ENCODE assay signal across 16 cellular contexts in genomic region chr5:108146222-108146621, GRCh38.
DNase-seq lines count a peak whose midpoint lies in the region; ATAC-seq and TF ChIP-seq lines count a peak whose summit lies in the region.
"Had no signal": no experiment of that assay in that cellular context is flagged by ENCODE, and none has a peak within 500 bp of the region (broad histone marks: within the 10 kb centered on the region; RNA-seq: fewer than 3 reads in every experiment).

No MANE protein-coding gene starts in this region.

- no peak for DNase-seq in activated naive CD8-positive, alpha-beta T cell treated with anti-CD3 and anti-CD28 coated beads for 36 hours
- DNase-seq in activated naive CD8-positive, alpha-beta T cell treated with anti-CD3 and anti-CD28 coated beads, Interleukin-2, amount 50 U/mL, for 24 hours = no peak
- DNase-seq in WTC11 (ENCODE audit: low spot score) = no peak
- DNase-seq in endothelial cell (ENCODE audit: low spot score) = no peak
- no peak for DNase-seq in gastrocnemius medialis
- DNase-seq in CD4-positive, alpha-beta memory T cell = no peak
- DNase-seq: C1 segment of cervical spinal cord; CD8-positive, alpha-beta T cell; COR-L47; DMS153; DMS79 treated with DMSO at 0.1 percent for 48 hours; GDM1; GM23248 had no signal

- H3K27me3 ChIP-seq in gastrocnemius medialis = no peaks in the 10 kb centered on the region
- H3K27me3 ChIP-seq in CD4-positive, alpha-beta memory T cell (ENCODE audit: insufficient read depth, low read length) = no peaks in the 10 kb centered on the region

- no peak for TF ChIP-seq POLR2A in gastrocnemius medialis (IDR thresholded peaks at IDR 0.05)

- H3K36me3 Mint-ChIP-seq in activated naive CD8-positive, alpha-beta T cell treated with anti-CD3 and anti-CD28 coated beads for 36 hours = peaks cover 6% of the 10 kb centered on the region
- H3K36me3 Mint-ChIP-seq in activated naive CD8-positive, alpha-beta T cell treated with anti-CD3 and anti-CD28 coated beads, Interleukin-2, amount 50 U/mL, for 24 hours (ENCODE audit: low read depth) = peaks cover 11% of the 10 kb centered on the region
- H3K36me3 Mint-ChIP-seq in WTC11 (no peaks in the 10 kb centered on the region), endothelial cell (ENCODE audit: low read depth, unreplicated experiment) (no peaks in the 10 kb centered on the region)
- H3K36me3 Mint-ChIP-seq in CD4-positive, alpha-beta memory T cell = peaks cover 15 to 29% of the 10 kb centered on the region in 2 donors

- H3K36me3 ChIP-seq in gastrocnemius medialis = no peaks in the 10 kb centered on the region
- H3K36me3 ChIP-seq in CD4-positive, alpha-beta memory T cell (ENCODE audit: insufficient read depth, low read length) = no peaks in the 10 kb centered on the region

- H3K27me3 Mint-ChIP-seq in activated naive CD8-positive, alpha-beta T cell treated with anti-CD3 and anti-CD28 coated beads for 36 hours = no peaks in the 10 kb centered on the region
- no peaks in the 10 kb centered on the region for H3K27me3 Mint-ChIP-seq in activated naive CD8-positive, alpha-beta T cell treated with anti-CD3 and anti-CD28 coated beads, Interleukin-2, amount 50 U/mL, for 24 hours
- H3K27me3 Mint-ChIP-seq in WTC11 (ENCODE audit: low read depth) = no peaks in the 10 kb centered on the region
- peaks cover 2% of the 10 kb centered on the region for H3K27me3 Mint-ChIP-seq in endothelial cell (ENCODE audit: unreplicated experiment)
- H3K27me3 Mint-ChIP-seq in CD4-positive, alpha-beta memory T cell = no peaks in the 10 kb centered on the region
- H3K27me3 Mint-ChIP-seq: B cell, IgD-negative memory B cell had no signal

- CTCF ChIA-PET in WTC11 (lab: Charles Lee) = interaction anchor here (0.7 kb wide), 1 partner anchor 458 kb away, joined by 3 read pairs; no protein-coding TSS in a partner anchor
- CTCF ChIA-PET in CD4-positive, alpha-beta memory T cell (lab: Charles Lee; ENCODE audit: partially characterized antibody) = no interaction called here

- peaks cover 7% of the 10 kb centered on the region for H3K4me1 Mint-ChIP-seq in activated naive CD8-positive, alpha-beta T cell treated with anti-CD3 and anti-CD28 coated beads for 36 hours
- H3K4me1 Mint-ChIP-seq in activated naive CD8-positive, alpha-beta T cell treated with anti-CD3 and anti-CD28 coated beads, Interleukin-2, amount 50 U/mL, for 24 hours = peaks cover 3% of the 10 kb centered on the region
- no peaks in the 10 kb centered on the region for H3K4me1 Mint-ChIP-seq in WTC11
- H3K4me1 Mint-ChIP-seq in endothelial cell (ENCODE audit: unreplicated experiment) = peaks cover 3% of the 10 kb centered on the region
- H3K4me1 Mint-ChIP-seq in CD4-positive, alpha-beta memory T cell = peaks cover 0 to 11% (median 4%) of the 10 kb centered on the region in 4 donors
- H3K4me1 Mint-ChIP-seq: B cell had no signal

- peaks cover 5 to 6% of the 10 kb centered on the region in 2 donors for H3K4me1 ChIP-seq in gastrocnemius medialis
- no peaks in the 10 kb centered on the region for H3K4me1 ChIP-seq in CD4-positive, alpha-beta memory T cell (ENCODE audit: insufficient read depth, low read length)

- H3K4me3 ChIP-seq in gastrocnemius medialis = no peak overlapping the region
- H3K4me3 ChIP-seq in CD4-positive, alpha-beta memory T cell (ENCODE audit: low read length in 2 of 2) = no peak overlapping the region
- H3K4me3 ChIP-seq: GM23248 had no signal

- H3K27ac ChIP-seq in gastrocnemius medialis = no peak overlapping the region
- H3K27ac ChIP-seq in CD4-positive, alpha-beta memory T cell (ENCODE audit: low read depth, low read length) = no peak overlapping the region
- H3K27ac ChIP-seq: GM23248 had no signal

- H3K4me3 Mint-ChIP-seq in activated naive CD8-positive, alpha-beta T cell treated with anti-CD3 and anti-CD28 coated beads for 36 hours = no peak overlapping the region
- H3K4me3 Mint-ChIP-seq in activated naive CD8-positive, alpha-beta T cell treated with anti-CD3 and anti-CD28 coated beads, Interleukin-2, amount 50 U/mL, for 24 hours = no peak overlapping the region
- H3K4me3 Mint-ChIP-seq in WTC11 (no peak overlapping the region), endothelial cell (ENCODE audit: unreplicated experiment) (no peak overlapping the region)
- H3K4me3 Mint-ChIP-seq in CD4-positive, alpha-beta memory T cell = no peak overlapping the region
- H3K4me3 Mint-ChIP-seq: B cell; CD8-positive, alpha-beta T cell; IgD-negative memory B cell had no signal

- no peak for ATAC-seq in activated naive CD8-positive, alpha-beta T cell treated with anti-CD3 and anti-CD28 coated beads, Interleukin-2, amount 50 U/mL, for 24 hours
- ATAC-seq in WTC11 (no peak), gastrocnemius medialis (no peak), GM21367 (IDR thresholded peaks at IDR 0.05; ENCODE audit: unreplicated experiment) (no peak)
- ATAC-seq: CD8-positive, alpha-beta T cell had no signal

- no peaks in the 10 kb centered on the region for H3K9me3 Mint-ChIP-seq in activated naive CD8-positive, alpha-beta T cell treated with anti-CD3 and anti-CD28 coated beads for 36 hours
- H3K9me3 Mint-ChIP-seq in activated naive CD8-positive, alpha-beta T cell treated with anti-CD3 and anti-CD28 coated beads, Interleukin-2, amount 50 U/mL, for 24 hours = no peaks in the 10 kb centered on the region
- H3K9me3 Mint-ChIP-seq in WTC11 (no peaks in the 10 kb centered on the region), endothelial cell (ENCODE audit: unreplicated experiment) (no peaks in the 10 kb centered on the region)
- H3K9me3 Mint-ChIP-seq in CD4-positive, alpha-beta memory T cell = no peaks in the 10 kb centered on the region
- H3K9me3 Mint-ChIP-seq: CD8-positive, alpha-beta T cell; IgD-negative memory B cell had no signal

- POLR2A ChIA-PET in WTC11 (lab: Charles Lee) = no interaction called here
- POLR2A ChIA-PET in CD4-positive, alpha-beta memory T cell (lab: Charles Lee; ENCODE audit: partially characterized antibody) = no interaction called here

- in situ Hi-C loops in gastrocnemius medialis (cut with MboI; ENCODE audit: low sequenced_read_pairs in 4 of 4) = loop anchor here in 1 of 4 donors (25.0 kb wide), 1 partner anchor 191 kb away; no protein-coding TSS in a partner anchor

- TF ChIP-seq CTCF in WTC11 (IDR thresholded peaks at IDR 0.05) (no peak), endothelial cell (IDR thresholded peaks at IDR 0.05; ENCODE audit: unreplicated experiment) (no peak), gastrocnemius medialis (IDR thresholded peaks at IDR 0.05 in 4 of 5, conservative IDR thresholded peaks at IDR 0.05 in 1 of 5) (no peak)

- no peaks in the 10 kb centered on the region for H3K9me3 ChIP-seq in gastrocnemius medialis
- H3K9me3 ChIP-seq in CD4-positive, alpha-beta memory T cell (ENCODE audit: control insufficient read depth in 1 of 2, low read length in 2 of 2) = no peaks in the 10 kb centered on the region

- intact Hi-C loops in gastrocnemius medialis (cut with DNase I; ENCODE audit: low total_unique reads) = loop anchor here (10.0 kb wide), 1 partner anchor 209 kb away; no protein-coding TSS in a partner anchor
- intact Hi-C loops in CD4-positive, alpha-beta memory T cell (cut with micrococcal nuclease) = no loop called here

- peak overlapping the region; percentile 1 for H3K27ac Mint-ChIP-seq in activated naive CD8-positive, alpha-beta T cell treated with anti-CD3 and anti-CD28 coated beads for 36 hours
- no peak overlapping the region for H3K27ac Mint-ChIP-seq in activated naive CD8-positive, alpha-beta T cell treated with anti-CD3 and anti-CD28 coated beads, Interleukin-2, amount 50 U/mL, for 24 hours
- H3K27ac Mint-ChIP-seq in WTC11 = 0 out of 2 replicates have a peak overlapping the region, but pooled peaks have one; percentile 20
- H3K27ac Mint-ChIP-seq in endothelial cell (ENCODE audit: unreplicated experiment) = peak overlapping the region; percentile 34
- H3K27ac Mint-ChIP-seq in CD4-positive, alpha-beta memory T cell = no peak overlapping the region
- H3K27ac Mint-ChIP-seq: B cell; CD8-positive, alpha-beta T cell had no signal

TF ChIP-seq in WTC11, 78 proteins besides CTCF, POLR2A, EP300 and RAD21 (continues in another document):
- TF ChIP-seq SMAD4 (CRISPR knock-in tag; IDR thresholded peaks at IDR 0.05) (no peak), ZNF671 (CRISPR knock-in tag; IDR thresholded peaks at IDR 0.05) (no peak), ZNF263 (CRISPR knock-in tag; IDR thresholded peaks at IDR 0.05; ENCODE audit: low read depth) (no peak), USF1 (CRISPR knock-in tag; IDR thresholded peaks at IDR 0.05) (no peak)
- TF ChIP-seq, protein P1, sequence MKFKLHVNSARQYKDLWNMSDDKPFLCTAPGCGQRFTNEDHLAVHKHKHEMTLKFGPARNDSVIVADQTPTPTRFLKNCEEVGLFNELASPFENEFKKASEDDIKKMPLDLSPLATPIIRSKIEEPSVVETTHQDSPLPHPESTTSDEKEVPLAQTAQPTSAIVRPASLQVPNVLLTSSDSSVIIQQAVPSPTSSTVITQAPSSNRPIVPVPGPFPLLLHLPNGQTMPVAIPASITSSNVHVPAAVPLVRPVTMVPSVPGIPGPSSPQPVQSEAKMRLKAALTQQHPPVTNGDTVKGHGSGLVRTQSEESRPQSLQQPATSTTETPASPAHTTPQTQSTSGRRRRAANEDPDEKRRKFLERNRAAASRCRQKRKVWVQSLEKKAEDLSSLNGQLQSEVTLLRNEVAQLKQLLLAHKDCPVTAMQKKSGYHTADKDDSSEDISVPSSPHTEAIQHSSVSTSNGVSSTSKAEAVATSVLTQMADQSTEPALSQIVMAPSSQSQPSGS (CRISPR knock-in tag; IDR thresholded peaks at IDR 0.05; ENCODE audit: borderline replicate concordance, low read depth) = no peak
- TF ChIP-seq, protein P2, sequence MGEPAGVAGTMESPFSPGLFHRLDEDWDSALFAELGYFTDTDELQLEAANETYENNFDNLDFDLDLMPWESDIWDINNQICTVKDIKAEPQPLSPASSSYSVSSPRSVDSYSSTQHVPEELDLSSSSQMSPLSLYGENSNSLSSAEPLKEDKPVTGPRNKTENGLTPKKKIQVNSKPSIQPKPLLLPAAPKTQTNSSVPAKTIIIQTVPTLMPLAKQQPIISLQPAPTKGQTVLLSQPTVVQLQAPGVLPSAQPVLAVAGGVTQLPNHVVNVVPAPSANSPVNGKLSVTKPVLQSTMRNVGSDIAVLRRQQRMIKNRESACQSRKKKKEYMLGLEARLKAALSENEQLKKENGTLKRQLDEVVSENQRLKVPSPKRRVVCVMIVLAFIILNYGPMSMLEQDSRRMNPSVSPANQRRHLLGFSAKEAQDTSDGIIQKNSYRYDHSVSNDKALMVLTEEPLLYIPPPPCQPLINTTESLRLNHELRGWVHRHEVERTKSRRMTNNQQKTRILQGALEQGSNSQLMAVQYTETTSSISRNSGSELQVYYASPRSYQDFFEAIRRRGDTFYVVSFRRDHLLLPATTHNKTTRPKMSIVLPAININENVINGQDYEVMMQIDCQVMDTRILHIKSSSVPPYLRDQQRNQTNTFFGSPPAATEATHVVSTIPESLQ (CRISPR knock-in tag; IDR thresholded peaks at IDR 0.05) = no peak

Comparison
In these comparisons a context has a peak if more than half of its experiments do, and no peak if none do; other contexts are left out.
1. H3K27ac Mint-ChIP-seq: peak in activated naive CD8-positive, alpha-beta T cell treated with anti-CD3 and anti-CD28 coated beads for 36 hours (single experiment), WTC11 (single experiment) and endothelial cell (single experiment); none in activated naive CD8-positive, alpha-beta T cell treated with anti-CD3 and anti-CD28 coated beads, Interleukin-2, amount 50 U/mL, for 24 hours (single experiment) and CD4-positive, alpha-beta memory T cell (0 of 7).